Comparison of ENCODE assay signal across 8 cellular contexts in genomic region chr14:105020815-105021655, GRCh38. TPM values are rescaled to one million over a fixed set of nuclear protein-coding genes. Genes with fewer than 3 reads are reported as not detected.
A peak's percentile ranks its signal among the peaks of the same experiment; 100 is the strongest.
DNase-seq lines count a peak whose midpoint lies in the region; ATAC-seq and TF ChIP-seq lines count a peak whose summit lies in the region.

Gene CDCA4 (minus strand): TSS chr14:105021083. CDS start chr14:105011929, 9,154 bp downstream.

- ATAC-seq in HG02763 (IDR thresholded peaks at IDR 0.05; ENCODE audit: unreplicated experiment), result peak; percentile 83
- ATAC-seq in activated naive CD8-positive, alpha-beta T cell treated with anti-CD3 and anti-CD28 coated beads, Interleukin-2, amount 50 U/mL, for 24 hours, result peak; percentile 81
- ATAC-seq in upper lobe of left lung (ENCODE audit: low FRiP score in 2 of 2), result peak; percentile 97 to 98

- no peaks in the 10 kb centered on the region for H3K9me3 Mint-ChIP-seq in activated naive CD8-positive, alpha-beta T cell treated with anti-CD3 and anti-CD28 coated beads, Interleukin-2, amount 50 U/mL, for 24 hours

- H3K4me3 Mint-ChIP-seq in activated naive CD8-positive, alpha-beta T cell treated with anti-CD3 and anti-CD28 coated beads, Interleukin-2, amount 50 U/mL, for 24 hours, result peak within 1 kb of the TSS; percentile 97

- DNase-seq in NCI-H1417 (lab: John Stamatoyannopoulos, UW) (peak; percentile 99), SW480 (ENCODE audit: low spot score) (peak; percentile 95), cardiac muscle cell (ENCODE audit: low read depth in 1 of 2, low spot score in 1 of 2) (peak; percentile 98 to 99), posterior cingulate gyrus (peak; percentile 93 to 100 (median 98)), upper lobe of left lung (peak; percentile 98 to 100)
- DNase-seq in activated naive CD8-positive, alpha-beta T cell treated with anti-CD3 and anti-CD28 coated beads, Interleukin-2, amount 50 U/mL, for 24 hours, result peak; percentile 98

- WGBS in upper lobe of left lung, 2 donors, result 0% methylated on average over 17 to 33 of the region's 115 CpGs

- H3K27ac ChIP-seq in cardiac muscle cell, result peak within 1 kb of the TSS; percentile 96
- peak within 1 kb of the TSS; percentile 78 to 89 (median 85) for H3K27ac ChIP-seq in upper lobe of left lung

- H3K4me1 ChIP-seq in cardiac muscle cell (ENCODE audit: low read depth) (peaks cover 18% of the 10 kb centered on the region), upper lobe of left lung (peaks cover 24 to 39% (median 26%) of the 10 kb centered on the region in 4 donors)

- no peaks in the 10 kb centered on the region for H3K27me3 Mint-ChIP-seq in activated naive CD8-positive, alpha-beta T cell treated with anti-CD3 and anti-CD28 coated beads, Interleukin-2, amount 50 U/mL, for 24 hours

- intact Hi-C loops in posterior cingulate gyrus (cut with DNase I), result loop anchor here (1.0 to 2.0 kb wide), 2 partner anchors 24 to 36 kb away; partner anchors contain the start of gene CLBA1

- H3K36me3 ChIP-seq in cardiac muscle cell (no peaks in the 10 kb centered on the region), upper lobe of left lung (no peaks in the 10 kb centered on the region)

- H3K4me3 ChIP-seq in GM12875 (ENCODE audit: low read depth, low read length) (peak within 1 kb of the TSS; percentile 81), cardiac muscle cell (peak within 1 kb of the TSS; percentile 86), upper lobe of left lung (peak within 1 kb of the TSS; percentile 36 to 99 (median 90))

- peak within 1 kb of the TSS; percentile 93 for H3K27ac Mint-ChIP-seq in activated naive CD8-positive, alpha-beta T cell treated with anti-CD3 and anti-CD28 coated beads, Interleukin-2, amount 50 U/mL, for 24 hours

- peaks cover 82% of the 10 kb centered on the region for H3K4me1 Mint-ChIP-seq in activated naive CD8-positive, alpha-beta T cell treated with anti-CD3 and anti-CD28 coated beads, Interleukin-2, amount 50 U/mL, for 24 hours

- peak in 3 of 4 donors; percentile 27 to 82 (median 48) for TF ChIP-seq POLR2A in upper lobe of left lung (IDR thresholded peaks at IDR 0.05)

- H3K27me3 ChIP-seq in cardiac muscle cell (no peaks in the 10 kb centered on the region), upper lobe of left lung (no peaks in the 10 kb centered on the region)

- H3K36me3 Mint-ChIP-seq in activated naive CD8-positive, alpha-beta T cell treated with anti-CD3 and anti-CD28 coated beads, Interleukin-2, amount 50 U/mL, for 24 hours (ENCODE audit: low read depth), result peaks cover 42% of the 10 kb centered on the region

- TF ChIP-seq EP300 in upper lobe of left lung (IDR thresholded peaks at IDR 0.05), result no peak

- no peaks in the 10 kb centered on the region for H3K9me3 ChIP-seq in cardiac muscle cell (ENCODE audit: low read depth)
- no peaks in the 10 kb centered on the region for H3K9me3 ChIP-seq in upper lobe of left lung

- no peak for TF ChIP-seq CTCF in GM12875 (IDR thresholded peaks at IDR 0.05; ENCODE audit: borderline replicate concordance, insufficient read depth, low read depth, low read length)
- no peak for TF ChIP-seq CTCF in cardiac muscle cell (IDR thresholded peaks at IDR 0.05; ENCODE audit: low read depth, low read length)
- peak in 4 of 6 experiments; percentile 29 to 57 (median 52) for TF ChIP-seq CTCF in upper lobe of left lung (IDR thresholded peaks at IDR 0.05)

RNA-seq across cellular contexts. Expression of gene CDCA4, which starts in this region (rescaled TPM):
- total RNA-seq in cardiac muscle cell (36.7 and 47.7 TPM in 2 replicates), upper lobe of left lung (10 to 100 TPM in 1 of 6 donors, 1 to 10 TPM in 4, under 1 TPM in 1; 0.89 to 10.3 (median 6.6) TPM)
- polyA plus RNA-seq in cardiac muscle cell, result 34.5 and 46.0 TPM in 2 replicates

Comparison
In these comparisons a context has a peak if more than half of its experiments do, and no peak if none do; other contexts are left out.
1. Peak in every context shown above with its lines: DNase-seq, ATAC-seq, H3K4me3 ChIP-seq and H3K27ac ChIP-seq.
2. CTCF ChIP-seq: peak in upper lobe of left lung (4 of 6); none in GM12875 (single experiment) and cardiac muscle cell (single experiment).